In genomic region chr10:34907743-34908425, GRCh38 we compare ENCODE assay signal across 1 cellular context.
TF ChIP-seq lines count a peak whose summit lies in the region.

No MANE protein-coding gene starts in this region.

TF ChIP-seq in SK-N-SH treated with all-trans-retinoic acid at 6 μM for 48 hours, 23 proteins besides CTCF, POLR2A, EP300 and RAD21 (continued from another document):
- TF ChIP-seq ZNF565 (CRISPR knock-in tag; conservative IDR thresholded peaks at IDR 0.05; ENCODE audit: low read depth) (no peak), ZNF70 (CRISPR knock-in tag; IDR thresholded peaks at IDR 0.05) (no peak), PATZ1 (CRISPR knock-in tag; IDR thresholded peaks at IDR 0.05; ENCODE audit: borderline replicate concordance) (no peak), RARB (CRISPR knock-in tag; IDR thresholded peaks at IDR 0.05) (no peak), PPARA (CRISPR knock-in tag; IDR thresholded peaks at IDR 0.05; ENCODE audit: borderline replicate concordance) (no peak), ZFP30 (CRISPR knock-in tag; IDR thresholded peaks at IDR 0.05) (no peak)
